Comparison of ENCODE assay signal across 26 cellular contexts in the genomic region with DNA sequence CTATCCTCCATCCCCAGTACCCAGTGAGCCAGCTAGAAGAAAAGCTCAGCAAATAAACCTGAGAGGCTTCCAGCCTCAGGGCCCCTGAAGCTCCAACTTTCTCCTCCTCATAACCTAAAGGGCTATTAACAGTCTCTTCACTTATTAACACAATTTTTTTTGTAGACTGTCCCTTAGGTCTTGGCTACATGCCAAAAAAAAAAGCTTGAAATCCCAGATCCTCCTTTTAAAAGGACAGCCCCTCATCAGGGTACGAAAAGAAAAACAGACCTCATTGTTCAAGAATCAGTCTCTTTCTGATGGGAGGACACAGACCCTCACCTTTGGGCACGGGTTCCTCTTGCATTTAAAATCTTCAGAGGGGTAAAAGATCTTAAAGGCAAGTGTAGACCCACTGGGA.
"Had no signal": no experiment of that assay in that cellular context is flagged by ENCODE, and none has a peak within 500 bp of the region (broad histone marks: within the 10 kb centered on the region; RNA-seq: fewer than 3 reads in every experiment).

No MANE protein-coding gene starts in this region.

- H3K27me3 ChIP-seq: ovary, vagina had no signal

- FAIRE-seq: bronchial epithelial cell, islet of Langerhans had no signal

- H3K4me3 ChIP-seq: heart right ventricle, ovary, skin epidermis, vagina had no signal

- DNase-seq: activated CD4-positive, alpha-beta T cell treated with anti-CD3 and anti-CD28 coated beads for 48 hours; activated CD4-positive, alpha-beta T cell treated with anti-CD3 and anti-CD28 coated beads, Interleukin-2, amount 50 U/mL, for 48 hours; activated CD8-positive, alpha-beta memory T cell treated with anti-CD3 and anti-CD28 coated beads for 24 hours; activated effector memory CD4-positive, alpha-beta T cell treated with Interleukin-2 at 50 U/mL for 16 hours; activated naive CD4-positive, alpha-beta T cell treated with Interleukin-2 at 50 U/mL for 16 hours; anterior cingulate cortex; endodermal cell; foreskin fibroblast; heart right ventricle; left ventricle myocardium superior; naive B cell; ovary; stimulated activated CD4-positive, alpha-beta T cell treated with anti-CD3 and anti-CD28 coated beads, Interleukin-12 subunit alpha, Interleukin-12 subunit beta, amount 100 ng/mL, for 4 hours; stimulated activated CD4-positive, alpha-beta T cell treated with anti-CD3 and anti-CD28 coated beads, Interleukin-4, amount 100 ng/mL, for 4 hours; stimulated activated CD8-positive, alpha-beta memory T cell treated with anti-CD3 and anti-CD28 coated beads, Interleukin-4, amount 100 ng/mL, for 48 hours; stimulated activated naive CD8-positive, alpha-beta T cell treated with anti-CD3 and anti-CD28 coated beads, Interleukin-15, amount 100 ng/mL, for 72 hours; substantia nigra; WERI-Rb-1 had no signal

- H3K9me3 ChIP-seq: heart right ventricle, ovary, vagina had no signal

- H3K36me3 ChIP-seq: heart right ventricle, ovary, vagina, WERI-Rb-1 had no signal

- H3K27ac ChIP-seq: heart right ventricle, ovary, skin epidermis, vagina, WERI-Rb-1 had no signal

- ATAC-seq: activated CD4-positive, CD25-positive, alpha-beta regulatory T cell treated with anti-CD3 and anti-CD28 coated beads, Interleukin-2, amount 50 U/mL, for 24 hours; esophagus mucosa; heart right ventricle; left ventricle myocardium superior; sciatic nerve; stimulated activated memory B cell treated with anti-CD40 and anti-IgM and Interleukin-4, amounts not matched to agents 10 μg/mL and 1 μg/mL and 100 μg/mL, for 72 hours; stimulated activated naive CD8-positive, alpha-beta T cell treated with anti-CD3 and anti-CD28 coated beads, Interleukin-15, amount 100 ng/mL, for 72 hours had no signal

- H3K4me1 ChIP-seq: vagina had no signal
